In genomic region chr9:96856363-96857286, GRCh38 we compare ENCODE assay signal across 8 cellular contexts. TPM values are rescaled to one million over a fixed set of nuclear protein-coding genes. Genes with fewer than 3 reads are reported as not detected.
A peak's percentile ranks its signal among the peaks of the same experiment; 100 is the strongest.
DNase-seq lines count a peak whose midpoint lies in the region; ATAC-seq lines count a peak whose summit lies in the region.

No MANE protein-coding gene starts in this region.

- DNase-seq in NCI-H187 (lab: John Stamatoyannopoulos, UW) (peak; percentile 0 to 4), NCI-H187 treated with DMSO at 0.1 percent for 48 hours (lab: John Stamatoyannopoulos, UW) (no peak), NCI-H446 treated with DMSO at 0.1 percent for 48 hours (lab: John Stamatoyannopoulos, UW) (peak; percentile 37), dermis microvascular lymphatic vessel endothelial cell (ENCODE audit: low read depth in 2 of 2) (peak; percentile 42 to 76), lung microvascular endothelial cell (ENCODE audit: low read depth in 2 of 2) (peak; percentile 79 to 84)
- DNase-seq in activated CD4-positive, alpha-beta T cell treated with anti-CD3 and anti-CD28 coated beads for 24 hours (ENCODE audit: low read depth in 2 of 2): peak; percentile 53 to 54
- peak; percentile 31 to 57 for DNase-seq in stimulated activated CD8-positive, alpha-beta memory T cell treated with anti-CD3 and anti-CD28 coated beads, Interleukin-15, amount 100 ng/mL, for 4 hours (ENCODE audit: low read depth in 2 of 2)

- peak; percentile 54 for ATAC-seq in HG03066 (IDR thresholded peaks at IDR 0.05; ENCODE audit: low read depth, unreplicated experiment)

RNA-seq across cellular contexts. Expression of gene ZNF782, which starts 2.3 kb away (rescaled TPM):
- total RNA-seq in dermis microvascular lymphatic vessel endothelial cell (2.6 and 3.0 TPM in 2 replicates), lung microvascular endothelial cell (2.0 and 2.6 TPM in 2 replicates)
